In the genomic region with DNA sequence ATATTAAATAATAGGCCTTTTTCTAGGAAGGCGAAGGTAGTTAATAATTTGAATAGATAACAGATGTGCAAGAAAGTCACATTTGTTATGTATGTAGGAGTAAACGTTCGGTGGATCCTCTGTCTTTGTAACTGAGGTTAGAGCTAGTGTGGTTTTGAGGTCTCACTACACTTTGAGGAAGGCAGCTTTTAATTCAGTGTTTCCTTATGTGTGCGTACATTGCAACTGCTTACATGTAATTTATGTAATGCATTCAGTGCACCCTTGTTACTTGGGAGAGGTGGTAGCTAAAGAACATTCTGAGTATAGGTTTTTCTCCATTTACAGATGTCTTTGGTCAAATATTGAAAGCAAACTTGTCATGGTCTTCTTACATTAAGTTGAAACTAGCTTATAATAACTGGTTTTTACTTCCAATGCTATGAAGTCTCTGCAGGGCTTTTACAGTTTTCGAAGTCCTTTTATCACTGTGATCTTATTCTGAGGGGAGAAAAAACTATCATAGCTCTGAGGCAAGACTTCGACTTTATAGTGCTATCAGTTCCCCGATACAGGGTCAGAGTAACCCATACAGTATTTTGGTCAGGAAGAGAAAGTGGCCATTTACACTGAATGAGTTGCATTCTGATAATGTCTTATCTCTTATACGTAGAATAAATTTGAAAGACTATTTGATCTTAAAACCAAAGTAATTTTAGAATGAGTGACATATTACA, we compare ENCODE assay signal across 25 cellular contexts. TPM values are rescaled to one million over a fixed set of nuclear protein-coding genes. Genes with fewer than 3 reads are reported as not detected.
DNase-seq lines count a peak whose midpoint lies in the region; ATAC-seq, FAIRE-seq and TF ChIP-seq lines count a peak whose summit lies in the region.
"Had no signal": no experiment of that assay in that cellular context is flagged by ENCODE, and none has a peak within 500 bp of the region (broad histone marks: within the 10 kb centered on the region; RNA-seq: fewer than 3 reads in every experiment).

No MANE protein-coding gene starts in this region.

- peaks cover 66% of the 10 kb centered on the region for H3K36me3 Mint-ChIP-seq in activated naive CD4-positive, alpha-beta T cell treated with anti-CD3 and anti-CD28 coated beads, Interleukin-2, amount 10 ng/mL, durations not matched to agents 7 days and 5 days
- peaks cover 55% of the 10 kb centered on the region for H3K36me3 Mint-ChIP-seq in stimulated activated naive CD8-positive, alpha-beta T cell treated with anti-CD3 and anti-CD28 coated beads, Interleukin-15, Interleukin-2, amounts not matched to agents 100 ng/mL and 50 ng/mL, for 24 hours (ENCODE audit: low read depth)

- no peak overlapping the region for H3K9ac ChIP-seq in K562 (ENCODE audit: insufficient read depth in 1 of 2, low read depth in 2 of 2, low read length in 2 of 2)

- H3K79me2 ChIP-seq in K562 (ENCODE audit: control insufficient read depth, insufficient read depth, low read length): no peaks in the 10 kb centered on the region
- H3K79me2 ChIP-seq in osteoblast (ENCODE audit: insufficient read depth, low read length): no peaks in the 10 kb centered on the region

- TF ChIP-seq POLR2A in NB4 (IDR thresholded peaks at IDR 0.05; ENCODE audit: extremely low read depth, insufficient read length) (no peak), K562 (conservative IDR thresholded peaks at IDR 0.05) (no peak)

- BruUV-seq in K562 (replicated peaks; lab: Mats Ljungman, UMichigan): TSS peak; percentile 13

- TF ChIP-seq CTCF in NB4 (IDR thresholded peaks at IDR 0.05; ENCODE audit: low read depth, low read length) (no peak), K562 (IDR thresholded peaks at IDR 0.05 in 2 of 3, conservative IDR thresholded peaks at IDR 0.05 in 1 of 3; ENCODE audit: insufficient read depth in 2 of 3, low read depth in 1 of 3, low read length in 3 of 3) (no peak), osteoblast (IDR thresholded peaks at IDR 0.05; ENCODE audit: extremely low read depth, low read depth, low read length) (no peak)

- POLR2A ChIA-PET in K562 (lab: Yijun Ruan, JAX): interaction anchor here (0.7 to 1.1 kb wide), 2 partner anchors 70 to 106 kb away, joined by 3 to 4 read pairs; no protein-coding TSS in a partner anchor

- H2AFZ ChIP-seq in K562 (ENCODE audit: low read depth, low read length): no peak overlapping the region
- H2AFZ ChIP-seq in osteoblast (ENCODE audit: low read length): no peak overlapping the region
- H2AFZ ChIP-seq: GM23338 had no signal

- H3K4me2 ChIP-seq in K562 (ENCODE audit: insufficient read depth, low read length): no peak overlapping the region
- no peak overlapping the region for H3K4me2 ChIP-seq in osteoblast (ENCODE audit: insufficient read depth, low read length)
- H3K4me2 ChIP-seq: GM23338 had no signal

- H4K20me1 ChIP-seq in K562 (replicated peaks; ENCODE audit: control insufficient read depth, insufficient read depth, low read length): no peaks in the 10 kb centered on the region
- H4K20me1 ChIP-seq in osteoblast (ENCODE audit: insufficient read depth, low read length): peaks cover 3% of the 10 kb centered on the region

- no peak for FAIRE-seq in K562 (lab: Jason Lieb, UNC)
- FAIRE-seq: HepG2 had no signal

- H3K36me3 ChIP-seq in K562 (ENCODE audit: control insufficient read depth, insufficient read depth, low read length) (peaks cover 63% of the 10 kb centered on the region), osteoblast (ENCODE audit: insufficient read depth, low read length) (peaks cover 54% of the 10 kb centered on the region)

- ATAC-seq in K562 (no peak), HG03460 (IDR thresholded peaks at IDR 0.05; ENCODE audit: unreplicated experiment) (no peak)
- ATAC-seq: GM23338, HepG2, left colon, PC-3 had no signal

- in situ Hi-C loops in K562 (cut with MboI): no loop called here

- H3K4me3 Mint-ChIP-seq in activated naive CD4-positive, alpha-beta T cell treated with anti-CD3 and anti-CD28 coated beads, Interleukin-2, amount 10 ng/mL, durations not matched to agents 7 days and 5 days: no peak overlapping the region
- H3K4me3 Mint-ChIP-seq in stimulated activated naive CD8-positive, alpha-beta T cell treated with anti-CD3 and anti-CD28 coated beads, Interleukin-15, Interleukin-2, amounts not matched to agents 100 ng/mL and 50 ng/mL, for 24 hours: peak overlapping the region; percentile 27
- H3K4me3 Mint-ChIP-seq: activated CD4-positive, alpha-beta memory T cell treated with anti-CD3 and anti-CD28 coated beads, Interleukin-2, amount 10 ng/mL, durations not matched to agents 7 days and 5 days; GM23338 had no signal

- no peak for TF ChIP-seq EP300 in K562 (IDR thresholded peaks at IDR 0.05; ENCODE audit: low read length)

- no peak overlapping the region for H3K4me3 ChIP-seq in NB4 (ENCODE audit: low read depth, low read length)
- no peak overlapping the region for H3K4me3 ChIP-seq in K562
- no peak overlapping the region for H3K4me3 ChIP-seq in osteoblast (ENCODE audit: insufficient read depth, low read length)
- H3K4me3 ChIP-seq: GM23338, thyroid gland had no signal

- DNase-seq in activated naive CD4-positive, alpha-beta T cell treated with anti-CD3 and anti-CD28 coated beads, Interleukin-2, amount 10 ng/mL, durations not matched to agents 7 days and 5 days: no peak
- DNase-seq in activated naive CD4-positive, alpha-beta T cell (lab: John Stamatoyannopoulos, UW): no peak
- peak; percentile 45 for DNase-seq in NB4 (ENCODE audit: low read depth)
- no peak for DNase-seq in K562 (ENCODE audit: extremely low read depth in 1 of 4, low spot score in 3 of 4)
- no peak for DNase-seq in NCI-H1694 (lab: John Stamatoyannopoulos, UW)
- DNase-seq in osteoblast (ENCODE audit: insufficient read length, low spot score, missing footprints): no peak
- DNase-seq: activated CD4-positive, alpha-beta memory T cell treated with anti-CD3 and anti-CD28 coated beads, Interleukin-2, amount 10 ng/mL, durations not matched to agents 7 days and 5 days; amygdala; head of caudate nucleus; left colon; mesenchymal stem cell; NCI-H187; NCI-H2227 treated with DMSO at 0.1 percent for 48 hours; NCI-H748 treated with DMSO at 0.1 percent for 48 hours; PC-3; retina; SHP77 treated with DMSO at 0.1 percent for 48 hours; stimulated activated CD4-positive, alpha-beta T cell treated with anti-CD3 and anti-CD28 coated beads, Interleukin-2, amount 100 ng/mL, for 48 hours; thyroid gland had no signal

- H3K27me3 ChIP-seq in K562 (ENCODE audit: control insufficient read depth in 2 of 2, insufficient read depth in 2 of 2, low read length in 2 of 2) (no peaks in the 10 kb centered on the region), osteoblast (ENCODE audit: insufficient read depth, low read length) (no peaks in the 10 kb centered on the region)
- H3K27me3 ChIP-seq: thyroid gland had no signal

- 89% methylated on average over 8 of the region's 8 CpGs for WGBS in K562 (ENCODE audit: insufficient coverage, low coverage, missing lambda C conversion rate)

- H3K27me3 Mint-ChIP-seq in activated naive CD4-positive, alpha-beta T cell treated with anti-CD3 and anti-CD28 coated beads, Interleukin-2, amount 10 ng/mL, durations not matched to agents 7 days and 5 days: peaks cover 8% of the 10 kb centered on the region
- H3K27me3 Mint-ChIP-seq in stimulated activated naive CD8-positive, alpha-beta T cell treated with anti-CD3 and anti-CD28 coated beads, Interleukin-15, Interleukin-2, amounts not matched to agents 100 ng/mL and 50 ng/mL, for 24 hours: no peaks in the 10 kb centered on the region

- H3K27ac ChIP-seq in K562 (ENCODE audit: extremely low read depth, low read depth, low read length): no peak overlapping the region
- H3K27ac ChIP-seq in osteoblast (ENCODE audit: low read depth, low read length): no peak overlapping the region
- H3K27ac ChIP-seq: C4-2B, HL-60, thyroid gland had no signal

- CTCF ChIA-PET in activated naive CD4-positive, alpha-beta T cell treated with anti-CD3 and anti-CD28 coated beads, Interleukin-2, amount 10 ng/mL, durations not matched to agents 7 days and 5 days (lab: Charles Lee): interaction anchor here (0.6 to 20.1 kb wide), 10 partner anchors 9 to 303 kb away, joined by 3 to 298 read pairs (median 5); partner anchors contain the start of gene TGFBR1
- CTCF ChIA-PET in K562 (lab: Yijun Ruan, JAX; ENCODE audit: low intra/inter-chr PET ratio): no interaction called here

- H3K4me1 Mint-ChIP-seq in activated naive CD4-positive, alpha-beta T cell treated with anti-CD3 and anti-CD28 coated beads, Interleukin-2, amount 10 ng/mL, durations not matched to agents 7 days and 5 days: peaks cover 28% of the 10 kb centered on the region
- peaks cover 41% of the 10 kb centered on the region for H3K4me1 Mint-ChIP-seq in stimulated activated naive CD8-positive, alpha-beta T cell treated with anti-CD3 and anti-CD28 coated beads, Interleukin-15, Interleukin-2, amounts not matched to agents 100 ng/mL and 50 ng/mL, for 24 hours (ENCODE audit: low read depth)

- TF ChIP-seq RAD21 in K562 (CRISPR knock-in tag; conservative IDR thresholded peaks at IDR 0.05 in 1 of 2, IDR thresholded peaks at IDR 0.05 in 1 of 2): no peak

- H3K9me3 ChIP-seq in K562 (replicated peaks; ENCODE audit: control insufficient read depth, insufficient read depth, low read depth, low read length) (no peaks in the 10 kb centered on the region), osteoblast (ENCODE audit: low read depth, low read length) (no peaks in the 10 kb centered on the region)
- H3K9me3 ChIP-seq: thyroid gland had no signal

- H3K4me1 ChIP-seq in K562 (replicated peaks in 1 of 2; ENCODE audit: control insufficient read depth in 2 of 2, insufficient read depth in 2 of 2, low read length in 2 of 2) (no peaks in the 10 kb centered on the region), osteoblast (ENCODE audit: insufficient read depth, low read length) (no peaks in the 10 kb centered on the region)
- H3K4me1 ChIP-seq: thyroid gland had no signal

- H3K27ac Mint-ChIP-seq in activated naive CD4-positive, alpha-beta T cell treated with anti-CD3 and anti-CD28 coated beads, Interleukin-2, amount 10 ng/mL, durations not matched to agents 7 days and 5 days: peak overlapping the region; percentile 83
- H3K27ac Mint-ChIP-seq in stimulated activated naive CD8-positive, alpha-beta T cell treated with anti-CD3 and anti-CD28 coated beads, Interleukin-15, Interleukin-2, amounts not matched to agents 100 ng/mL and 50 ng/mL, for 24 hours: no peak overlapping the region
- H3K27ac Mint-ChIP-seq: activated CD4-positive, alpha-beta memory T cell treated with anti-CD3 and anti-CD28 coated beads, Interleukin-2, amount 10 ng/mL, durations not matched to agents 7 days and 5 days; GM23338 had no signal

- H3K9me1 ChIP-seq in K562 (ENCODE audit: control insufficient read depth, insufficient read depth, low read length): no peaks in the 10 kb centered on the region

- intact Hi-C loops in K562 (cut with micrococcal nuclease): no loop called here

- no peaks in the 10 kb centered on the region for H3K9me3 Mint-ChIP-seq in activated naive CD4-positive, alpha-beta T cell treated with anti-CD3 and anti-CD28 coated beads, Interleukin-2, amount 10 ng/mL, durations not matched to agents 7 days and 5 days
- no peaks in the 10 kb centered on the region for H3K9me3 Mint-ChIP-seq in stimulated activated naive CD8-positive, alpha-beta T cell treated with anti-CD3 and anti-CD28 coated beads, Interleukin-15, Interleukin-2, amounts not matched to agents 100 ng/mL and 50 ng/mL, for 24 hours
- H3K9me3 Mint-ChIP-seq: activated CD4-positive, alpha-beta memory T cell treated with anti-CD3 and anti-CD28 coated beads, Interleukin-2, amount 10 ng/mL, durations not matched to agents 7 days and 5 days; GM23338 had no signal

RNA-seq across cellular contexts. Expression of gene TGFBR1, which starts 45.7 kb away (rescaled TPM):
- total RNA-seq in K562 (2011; cell fraction: chromatin; rRNA removed; ENCODE audit: low replicate concordance): 128 and 138 TPM in 2 replicates
- 54.0 and 59.5 TPM in 2 replicates for total RNA-seq in K562 (2011; cell fraction: nucleolus; rRNA removed)
- 105 and 166 TPM in 2 replicates for total RNA-seq in K562 (2011; cell fraction: nucleoplasm; rRNA removed)
- total RNA-seq in K562 (2014; rRNA removed) (22.0 and 23.8 TPM in 2 replicates), K562 (2014; rRNA removed; fragmentation: Illumina TruSeq; extraction: Trizol) (43.7 and 52.6 TPM in 2 replicates), K562 (2015; rRNA removed; fragmentation: Illumina TruSeq; extraction: Trizol) (39.6 and 42.7 TPM in 2 replicates), K562 (2021) (47.1 and 51.9 TPM in 2 replicates), osteoblast (114 and 122 TPM in 2 replicates)
- polyA plus RNA-seq in K562 (2011; rRNA removed) (60.6 and 62.4 TPM in 2 replicates), K562 (2014; fragmentation: Illumina TruSeq; extraction: Trizol) (21.0 and 22.9 TPM in 2 replicates), K562 (2014; fragmentation: Nextera tagmentation; extraction: Ambion mirVana) (10 to 100 TPM; 15.9 to 57.6 TPM), K562 (2014; rRNA removed) (14.0 and 15.5 TPM in 2 replicates)
- 26.0 and 33.7 TPM in 2 replicates for polyA plus RNA-seq in K562 (2011; cell fraction: cytosol; rRNA removed)
- 34.5 and 36.0 TPM in 2 replicates for polyA plus RNA-seq in K562 (2011; cell fraction: nucleus; rRNA removed)
- polyA plus RNA-seq in K562 (2012): 21.8 and 26.0 TPM in 2 replicates
- polyA minus RNA-seq in K562 (2011; rRNA and poly(A)+ RNA removed): 200 and 204 TPM in 2 replicates
- polyA minus RNA-seq in K562 (2011; cell fraction: cytosol; rRNA and poly(A)+ RNA removed): 71.2 and 76.9 TPM in 2 replicates
- polyA minus RNA-seq in K562 (2011; cell fraction: nucleus; rRNA and poly(A)+ RNA removed): 21.1 and 40.8 TPM in 2 replicates
